20 cellular contexts compared by ENCODE assay signal in the genomic region with DNA sequence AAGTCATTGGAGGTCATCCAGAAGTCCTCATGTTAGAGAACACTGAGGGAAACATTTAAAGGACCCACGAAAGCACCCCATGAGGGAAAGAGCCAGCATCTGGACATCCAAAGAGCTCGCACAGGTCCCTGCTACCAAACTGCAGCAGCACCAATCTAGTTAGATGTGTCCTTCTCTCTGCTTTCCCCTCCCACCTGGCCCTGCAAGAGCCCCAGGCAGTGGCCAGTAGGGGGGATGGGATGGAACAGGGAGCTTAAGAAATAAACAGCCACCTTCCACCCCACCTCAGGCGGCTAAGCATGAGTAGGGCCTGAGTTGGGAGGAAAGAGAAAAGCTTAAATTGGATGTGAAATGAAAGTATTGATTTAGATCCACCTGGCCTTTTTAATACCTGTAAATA.
DNase-seq lines count a peak whose midpoint lies in the region; ATAC-seq and TF ChIP-seq lines count a peak whose summit lies in the region.
"Had no signal": no experiment of that assay in that cellular context is flagged by ENCODE, and none has a peak within 500 bp of the region (broad histone marks: within the 10 kb centered on the region; RNA-seq: fewer than 3 reads in every experiment).

No MANE protein-coding gene starts in this region.

- TF ChIP-seq CTCF in WERI-Rb-1 (IDR thresholded peaks at IDR 0.05; ENCODE audit: low read depth, low read length) (no peak), GM13976 (IDR thresholded peaks at IDR 0.05; ENCODE audit: borderline replicate concordance, control extremely low read depth, extremely low read depth, insufficient read depth, missing control alignments) (no peak)

- DNase-seq in NCI-H146 (lab: John Stamatoyannopoulos, UW) = peak; percentile 16
- no peak for DNase-seq in NCI-H146 treated with DMSO at 0.1 percent for 48 hours (lab: John Stamatoyannopoulos, UW; ENCODE audit: unreplicated experiment)
- peak; percentile 29 for DNase-seq in ELF-1 (ENCODE audit: low read depth, low spot score)
- DNase-seq in WERI-Rb-1 = peak; percentile 58
- peak; percentile 19 for DNase-seq in iPS-NIHi11 (ENCODE audit: low spot score)
- no peak for DNase-seq in DMS 273 treated with DMSO at 0.1 percent for 48 hours (lab: John Stamatoyannopoulos, UW)
- DNase-seq in effector memory CD8-positive, alpha-beta T cell = no peak
- no peak for DNase-seq in GM13976 (ENCODE audit: low spot score)
- DNase-seq: Caco-2; CD4-positive, CD25-positive, alpha-beta regulatory T cell; CD8-positive, alpha-beta T cell; DMS79; EL; GF-D8; H7; HCEC 1CT had no signal

- no peaks in the 10 kb centered on the region for H3K36me3 ChIP-seq in WERI-Rb-1
- H3K36me3 ChIP-seq: BLaER1 had no signal

- H3K4me3 Mint-ChIP-seq in effector memory CD8-positive, alpha-beta T cell = no peak overlapping the region
- H3K4me3 Mint-ChIP-seq: B cell; CD4-positive, CD25-positive, alpha-beta regulatory T cell; CD8-positive, alpha-beta T cell had no signal

- no peak overlapping the region for H3K4me3 ChIP-seq in WERI-Rb-1 (ENCODE audit: low read depth, low read length)
- H3K4me3 ChIP-seq: BLaER1 had no signal

- no peak overlapping the region for H3K27ac ChIP-seq in WERI-Rb-1
- H3K27ac ChIP-seq: 22Rv1, BLaER1, C4-2B had no signal

- peaks cover 4 to 11% of the 10 kb centered on the region in 2 donors for H3K9me3 Mint-ChIP-seq in effector memory CD8-positive, alpha-beta T cell
- H3K9me3 Mint-ChIP-seq: CD8-positive, alpha-beta T cell had no signal

- no peaks in the 10 kb centered on the region for H3K36me3 Mint-ChIP-seq in effector memory CD8-positive, alpha-beta T cell (ENCODE audit: insufficient read depth)
- H3K36me3 Mint-ChIP-seq: CD4-positive, CD25-positive, alpha-beta regulatory T cell; CD8-positive, alpha-beta T cell had no signal

- H3K9me3 ChIP-seq in WERI-Rb-1 (ENCODE audit: severe bottlenecking) = no peaks in the 10 kb centered on the region
- H3K9me3 ChIP-seq: BLaER1, Caco-2 had no signal

- no peaks in the 10 kb centered on the region for H3K4me1 Mint-ChIP-seq in effector memory CD8-positive, alpha-beta T cell (ENCODE audit: low read depth in 2 of 2)
- H3K4me1 Mint-ChIP-seq: B cell; CD4-positive, CD25-positive, alpha-beta regulatory T cell had no signal

- ATAC-seq in effector memory CD8-positive, alpha-beta T cell (replicated peaks) = no peak
- ATAC-seq: CD8-positive, alpha-beta T cell had no signal

- no peak overlapping the region for H3K27ac Mint-ChIP-seq in effector memory CD8-positive, alpha-beta T cell
- H3K27ac Mint-ChIP-seq: B cell; CD4-positive, CD25-positive, alpha-beta regulatory T cell; CD8-positive, alpha-beta T cell had no signal

- H3K27me3 ChIP-seq in WERI-Rb-1 (ENCODE audit: insufficient read depth, low read depth, severe bottlenecking) = no peaks in the 10 kb centered on the region
- H3K27me3 ChIP-seq: BLaER1 had no signal

- in situ Hi-C loops in GM13976 (cut with MboI; ENCODE audit: low sequenced_read_pairs, unreplicated experiment) = no loop called here

- H3K27me3 Mint-ChIP-seq in effector memory CD8-positive, alpha-beta T cell = peaks cover 63 to 82% of the 10 kb centered on the region in 2 donors

Comparison
In these comparisons a context has a peak if more than half of its experiments do, and no peak if none do; other contexts are left out.
1. DNase-seq: peak in NCI-H146 (single experiment), ELF-1 (single experiment), WERI-Rb-1 (single experiment) and iPS-NIHi11 (single experiment); none in NCI-H146 treated with DMSO at 0.1 percent for 48 hours (single experiment), DMS 273 treated with DMSO at 0.1 percent for 48 hours (single experiment), effector memory CD8-positive, alpha-beta T cell (0 of 3) and GM13976 (single experiment).